Comparison of ENCODE assay signal across 9 cellular contexts in genomic region chr14:65333926-65334687, GRCh38.
DNase-seq lines count a peak whose midpoint lies in the region; ATAC-seq, FAIRE-seq and TF ChIP-seq lines count a peak whose summit lies in the region.
"Had no signal": no experiment of that assay in that cellular context is flagged by ENCODE, and none has a peak within 500 bp of the region (broad histone marks: within the 10 kb centered on the region; RNA-seq: fewer than 3 reads in every experiment).

No MANE protein-coding gene starts in this region.

- no peaks in the 10 kb centered on the region for H3K9me2 ChIP-seq in hepatocyte (replicated peaks; ENCODE audit: insufficient read depth)

- H2AFZ ChIP-seq in hepatocyte, result no peak overlapping the region
- peak overlapping the region; percentile 67 for H2AFZ ChIP-seq in smooth muscle cell (ENCODE audit: low read depth)

- no peak overlapping the region for H3K9ac ChIP-seq in smooth muscle cell (ENCODE audit: low read depth)

- peak overlapping the region; percentile 65 for H3K4me2 ChIP-seq in hepatocyte
- H3K4me2 ChIP-seq in smooth muscle cell, result peak overlapping the region; percentile 71

- H4K20me1 ChIP-seq in hepatocyte (ENCODE audit: insufficient read depth, poor library complexity, severe bottlenecking) (no peaks in the 10 kb centered on the region), smooth muscle cell (ENCODE audit: low read depth) (no peaks in the 10 kb centered on the region)

- ATAC-seq in SK-N-SH treated with all-trans-retinoic acid at 6 μM for 48 hours (peak; percentile 74), left lobe of liver (no peak)

- H3K79me2 ChIP-seq in hepatocyte (no peaks in the 10 kb centered on the region), smooth muscle cell (ENCODE audit: low read depth) (no peaks in the 10 kb centered on the region)

- H3K27me3 ChIP-seq in hepatocyte, result no peaks in the 10 kb centered on the region
- no peaks in the 10 kb centered on the region for H3K27me3 ChIP-seq in smooth muscle cell (ENCODE audit: low read depth)
- H3K27me3 ChIP-seq: pancreas had no signal

- no peaks in the 10 kb centered on the region for H3K9me3 ChIP-seq in hepatocyte (ENCODE audit: low read depth)
- no peaks in the 10 kb centered on the region for H3K9me3 ChIP-seq in smooth muscle cell (replicated peaks; ENCODE audit: low read depth)
- H3K9me3 ChIP-seq: pancreas had no signal

- H3F3A ChIP-seq in smooth muscle cell (ENCODE audit: low read depth), result peaks cover 9% of the 10 kb centered on the region

- FAIRE-seq in GM19239 (lab: Jason Lieb, UNC), result peak; percentile 58
- FAIRE-seq: pancreas had no signal

- H3K36me3 ChIP-seq in hepatocyte (replicated peaks; ENCODE audit: insufficient read depth, low read depth) (no peaks in the 10 kb centered on the region), smooth muscle cell (ENCODE audit: low read depth) (no peaks in the 10 kb centered on the region)
- H3K36me3 ChIP-seq: pancreas had no signal

- WGBS in hepatocyte (ENCODE audit: low lambda C conversion rate, missing lambda C conversion rate), result 23% methylated on average over 8 of the region's 8 CpGs
- 11% methylated on average over 8 of the region's 8 CpGs for WGBS in smooth muscle cell (ENCODE audit: low lambda C conversion rate)

- TF ChIP-seq CTCF in hepatocyte (IDR thresholded peaks at IDR 0.05; ENCODE audit: poor library complexity), result no peak
- TF ChIP-seq CTCF in smooth muscle cell (IDR thresholded peaks at IDR 0.05; ENCODE audit: borderline replicate concordance, insufficient read depth, poor library complexity, severe bottlenecking), result no peak

- H3K4me1 ChIP-seq in hepatocyte (ENCODE audit: insufficient read depth) (peaks cover 54% of the 10 kb centered on the region), smooth muscle cell (ENCODE audit: low read depth) (peaks cover 20% of the 10 kb centered on the region)

- H3K4me3 ChIP-seq in hepatocyte (no peak overlapping the region), smooth muscle cell (no peak overlapping the region)
- H3K4me3 ChIP-seq: pancreas had no signal

- DNase-seq in GM19239 (ENCODE audit: insufficient read length, low spot score), result no peak
- peak; percentile 62 for DNase-seq in hepatocyte (ENCODE audit: low spot score)
- no peak for DNase-seq in smooth muscle cell (lab: John Stamatoyannopoulos, UW; ENCODE audit: unreplicated experiment)
- no peak for DNase-seq in GDM1 (lab: John Stamatoyannopoulos, UW)
- DNase-seq in left lobe of liver (ENCODE audit: low spot score), result no peak
- no peak for DNase-seq in HUDEP-2 (lab: John Stamatoyannopoulos, UW; ENCODE audit: unreplicated experiment in 76 of 76)
- DNase-seq in NCI-H1694 treated with DMSO at 0.1 percent for 48 hours (lab: John Stamatoyannopoulos, UW), result no peak
- DNase-seq: pancreas had no signal

- H3K27ac ChIP-seq in hepatocyte (peak overlapping the region; percentile 85), smooth muscle cell (ENCODE audit: low read depth) (peak overlapping the region; percentile 75)
- H3K27ac ChIP-seq: pancreas had no signal

TF ChIP-seq in SK-N-SH treated with all-trans-retinoic acid at 6 μM for 48 hours, 23 proteins besides CTCF, POLR2A, EP300 and RAD21:
- TF ChIP-seq ZNF565 (CRISPR knock-in tag; conservative IDR thresholded peaks at IDR 0.05; ENCODE audit: low read depth) (no peak), OSR1 (CRISPR knock-in tag; IDR thresholded peaks at IDR 0.05) (no peak), CSRNP3 (CRISPR knock-in tag; IDR thresholded peaks at IDR 0.05) (no peak), RARB (CRISPR knock-in tag; IDR thresholded peaks at IDR 0.05) (no peak), CREB5 (CRISPR knock-in tag; IDR thresholded peaks at IDR 0.05; ENCODE audit: low read depth) (no peak), SNAI2 (CRISPR knock-in tag; IDR thresholded peaks at IDR 0.05) (no peak), ESRRG (CRISPR knock-in tag; IDR thresholded peaks at IDR 0.05) (no peak), TOX (CRISPR knock-in tag; IDR thresholded peaks at IDR 0.05; ENCODE audit: borderline replicate concordance) (no peak), PATZ1 (CRISPR knock-in tag; IDR thresholded peaks at IDR 0.05; ENCODE audit: borderline replicate concordance) (no peak), ZNF8 (CRISPR knock-in tag; IDR thresholded peaks at IDR 0.05) (no peak), ZFP30 (CRISPR knock-in tag; IDR thresholded peaks at IDR 0.05) (no peak), ARNTL (CRISPR knock-in tag; IDR thresholded peaks at IDR 0.05; ENCODE audit: borderline replicate concordance, low read depth) (no peak), ZC3H10 (CRISPR knock-in tag; IDR thresholded peaks at IDR 0.05) (no peak), PPARA (CRISPR knock-in tag; IDR thresholded peaks at IDR 0.05; ENCODE audit: borderline replicate concordance) (no peak), ISL1 (CRISPR knock-in tag; IDR thresholded peaks at IDR 0.05) (no peak)
TF ChIP-seq in SK-N-SH treated with all-trans-retinoic acid at 6 μM for 48 hours: peak in this region for 0.
